ENCODE assay signal across 17 cellular contexts in the genomic region with DNA sequence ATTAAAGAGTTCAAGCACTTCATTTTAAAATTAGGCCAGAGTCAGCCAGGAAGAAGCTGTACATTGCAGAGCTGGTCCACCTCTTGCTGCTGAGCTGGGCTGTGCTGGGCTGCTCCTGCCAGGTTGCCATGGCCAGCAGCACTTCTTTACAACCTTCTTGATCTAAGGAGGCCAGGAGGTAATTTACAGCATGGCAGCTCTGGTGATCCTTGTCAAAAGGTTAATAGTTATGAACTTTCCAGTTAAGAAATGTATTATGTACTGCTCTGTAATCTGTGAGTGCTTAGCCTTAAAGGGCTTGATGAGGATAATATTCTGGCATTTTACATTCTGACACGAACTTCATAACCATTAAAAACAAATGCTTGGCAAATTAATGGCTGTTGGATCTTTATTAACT.
A peak's percentile ranks its signal among the peaks of the same experiment; 100 is the strongest.
DNase-seq lines count a peak whose midpoint lies in the region; ATAC-seq, FAIRE-seq and TF ChIP-seq lines count a peak whose summit lies in the region.
"Had no signal": no experiment of that assay in that cellular context is flagged by ENCODE, and none has a peak within 500 bp of the region (broad histone marks: within the 10 kb centered on the region; RNA-seq: fewer than 3 reads in every experiment).

No MANE protein-coding gene starts in this region.

- H3K4me1 ChIP-seq in trophoblast cell (ENCODE audit: control insufficient read depth in 1 of 2, insufficient read depth in 2 of 2, low read length in 2 of 2): no peaks in the 10 kb centered on the region
- H3K4me1 ChIP-seq: BLaER1, HAP-1 had no signal

- DNase-seq in NCI-H2227 (lab: John Stamatoyannopoulos, UW; ENCODE audit: unreplicated experiment): peak; percentile 7
- DNase-seq in NCI-H2227 treated with DMSO at 0.1 percent for 48 hours (lab: John Stamatoyannopoulos, UW): no peak
- DNase-seq in WTC11 (ENCODE audit: low spot score): no peak
- no peak for DNase-seq in trophoblast cell
- DNase-seq in DMS53 treated with DMSO at 0.1 percent for 48 hours (lab: John Stamatoyannopoulos, UW; ENCODE audit: unreplicated experiment): no peak
- DNase-seq in H54 (ENCODE audit: insufficient read length, low spot score): no peak
- DNase-seq in foreskin melanocyte: no peak
- DNase-seq: 8988T; CD4-positive, alpha-beta memory T cell; DMS153; DMS79 treated with DMSO at 0.1 percent for 48 hours; GF-D8 had no signal

- H2BK5ac ChIP-seq in trophoblast cell (ENCODE audit: low read depth, low read length, poor library complexity): no peak overlapping the region

- H3K27me3 ChIP-seq in trophoblast cell (ENCODE audit: insufficient read depth, low read length): no peaks in the 10 kb centered on the region
- H3K27me3 ChIP-seq: BLaER1 had no signal

- no peaks in the 10 kb centered on the region for H3K79me1 ChIP-seq in trophoblast cell (ENCODE audit: low read length)

- H3K36me3 Mint-ChIP-seq in WTC11: peaks cover 34% of the 10 kb centered on the region
- H3K36me3 Mint-ChIP-seq: CD14-positive monocyte had no signal

- no peak overlapping the region for H3K4me2 ChIP-seq in trophoblast cell (ENCODE audit: low read length)
- H3K4me2 ChIP-seq: BLaER1 had no signal

- peaks cover 0 to 2% of the 10 kb centered on the region in 2 experiments for H3K36me3 ChIP-seq in trophoblast cell (ENCODE audit: control insufficient read depth in 1 of 2, insufficient read depth in 2 of 2, low read length in 2 of 2)
- H3K36me3 ChIP-seq: BLaER1, HAP-1 had no signal

- no peak overlapping the region for H2AFZ ChIP-seq in trophoblast cell (ENCODE audit: insufficient read depth, low read length, poor library complexity)

- H3K4me3 ChIP-seq in trophoblast cell (ENCODE audit: low read depth, low read length): no peak overlapping the region
- H3K4me3 ChIP-seq: BLaER1, HAP-1 had no signal

- no CpG with 5 or more reads among the region's 1 CpG for WGBS in trophoblast cell (ENCODE audit: extremely low coverage, insufficient coverage, insufficient read length)

- H2BK12ac ChIP-seq in trophoblast cell (ENCODE audit: low read length): no peak overlapping the region

- no peak for FAIRE-seq in H54 (lab: Jason Lieb, UNC)
- FAIRE-seq: H1, HepG2 had no signal

- H3K27ac ChIP-seq in trophoblast cell (ENCODE audit: low read depth, low read length): no peak overlapping the region
- H3K27ac ChIP-seq: BLaER1 had no signal

- TF ChIP-seq CTCF in WTC11 (IDR thresholded peaks at IDR 0.05): no peak

- H3K18ac ChIP-seq in trophoblast cell (ENCODE audit: low read length): no peak overlapping the region

- no peak overlapping the region for H4K8ac ChIP-seq in trophoblast cell (ENCODE audit: low read depth, low read length)

- H3K4ac ChIP-seq in trophoblast cell (ENCODE audit: low read depth, low read length): no peak overlapping the region

- CTCF ChIA-PET in WTC11 (lab: Charles Lee): no interaction called here

- no peak for TF ChIP-seq POLR2A in H54 (IDR thresholded peaks at IDR 0.05; ENCODE audit: low read depth, low read length)

- H3K79me2 ChIP-seq in trophoblast cell (ENCODE audit: control insufficient read depth, insufficient read depth, low read length, poor library complexity): no peaks in the 10 kb centered on the region

- no peak overlapping the region for H3K4me3 Mint-ChIP-seq in WTC11
- H3K4me3 Mint-ChIP-seq: CD14-positive monocyte; CD4-positive, alpha-beta memory T cell had no signal

- no peaks in the 10 kb centered on the region; the same call in 1 of the 2 replicates for H3K27me3 Mint-ChIP-seq in WTC11 (ENCODE audit: low read depth)

- H3K23ac ChIP-seq in trophoblast cell (ENCODE audit: low read length): no peak overlapping the region

- H3K27ac Mint-ChIP-seq in WTC11: no peak overlapping the region
- H3K27ac Mint-ChIP-seq: CD14-positive monocyte; CD4-positive, alpha-beta memory T cell had no signal

- no peak overlapping the region for H2AK5ac ChIP-seq in trophoblast cell (ENCODE audit: low read length)

- peak overlapping the region; percentile 66 for H3K9ac ChIP-seq in trophoblast cell (ENCODE audit: low read length)
- H3K9ac ChIP-seq: BLaER1 had no signal

- no peaks in the 10 kb centered on the region for H3K4me1 Mint-ChIP-seq in WTC11
- H3K4me1 Mint-ChIP-seq: CD14-positive monocyte had no signal

- no peak overlapping the region for H2BK120ac ChIP-seq in trophoblast cell (ENCODE audit: insufficient read depth, low read length, poor library complexity)

- no peak overlapping the region for H3K14ac ChIP-seq in trophoblast cell (ENCODE audit: low read length)

- H4K91ac ChIP-seq in trophoblast cell (ENCODE audit: low read depth, low read length): no peak overlapping the region

- H4K12ac ChIP-seq in trophoblast cell (ENCODE audit: low read depth, low read length): no peak overlapping the region

- POLR2A ChIA-PET in WTC11 (lab: Charles Lee): no interaction called here

- no peak for ATAC-seq in WTC11
- ATAC-seq: HepG2 had no signal

- H3K9me3 Mint-ChIP-seq in WTC11: peaks cover 47% of the 10 kb centered on the region

- H3K9me3 ChIP-seq in trophoblast cell (ENCODE audit: insufficient read depth, low read depth, low read length): peaks cover 9% of the 10 kb centered on the region

TF ChIP-seq in WTC11, 78 proteins besides CTCF, POLR2A, EP300 and RAD21:
- TF ChIP-seq HMGA2 (CRISPR knock-in tag; IDR thresholded peaks at IDR 0.05): 0 out of 2 replicates have a peak, but pooled peaks have one; percentile 1
- TF ChIP-seq, protein P1, sequence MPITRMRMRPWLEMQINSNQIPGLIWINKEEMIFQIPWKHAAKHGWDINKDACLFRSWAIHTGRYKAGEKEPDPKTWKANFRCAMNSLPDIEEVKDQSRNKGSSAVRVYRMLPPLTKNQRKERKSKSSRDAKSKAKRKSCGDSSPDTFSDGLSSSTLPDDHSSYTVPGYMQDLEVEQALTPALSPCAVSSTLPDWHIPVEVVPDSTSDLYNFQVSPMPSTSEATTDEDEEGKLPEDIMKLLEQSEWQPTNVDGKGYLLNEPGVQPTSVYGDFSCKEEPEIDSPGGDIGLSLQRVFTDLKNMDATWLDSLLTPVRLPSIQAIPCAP (CRISPR knock-in tag; IDR thresholded peaks at IDR 0.05): no peak
TF ChIP-seq in WTC11: peak in this region for 1.
